9 cellular contexts compared by ENCODE assay signal in genomic region chr9:96020300-96020821, GRCh38.
DNase-seq lines count a peak whose midpoint lies in the region; ATAC-seq and TF ChIP-seq lines count a peak whose summit lies in the region.
"Had no signal": no experiment of that assay in that cellular context is flagged by ENCODE, and none has a peak within 500 bp of the region (broad histone marks: within the 10 kb centered on the region; RNA-seq: fewer than 3 reads in every experiment).

No MANE protein-coding gene starts in this region.

- WGBS in heart left ventricle, 4 donors: 52 to 68% (median 61%) methylated on average over 13 of the region's 13 CpGs
- 15 to 39% methylated on average over 6 to 13 of the region's 13 CpGs for WGBS in upper lobe of left lung, 2 donors

- no peak for TF ChIP-seq CTCF in heart left ventricle (IDR thresholded peaks at IDR 0.05)
- no peak for TF ChIP-seq CTCF in upper lobe of left lung (IDR thresholded peaks at IDR 0.05)

- no peak for TF ChIP-seq POLR2A in heart left ventricle (IDR thresholded peaks at IDR 0.05)
- no peak for TF ChIP-seq POLR2A in upper lobe of left lung (IDR thresholded peaks at IDR 0.05)

- H3K36me3 ChIP-seq in heart left ventricle: peaks cover 0 to 14% (median 6%) of the 10 kb centered on the region in 9 donors
- no peaks in the 10 kb centered on the region for H3K36me3 ChIP-seq in mucosa of stomach (ENCODE audit: control insufficient read depth, insufficient read depth, low read length)
- no peaks in the 10 kb centered on the region for H3K36me3 ChIP-seq in upper lobe of left lung

- ATAC-seq in heart left ventricle (no peak), Right ventricle myocardium inferior (no peak), upper lobe of left lung (ENCODE audit: low FRiP score in 2 of 2) (no peak)

- H3K27ac ChIP-seq in heart left ventricle (peak overlapping the region in 8 of 12 donors; percentile 29 to 75 (median 64)), cingulate gyrus (ENCODE audit: low read depth, low read length) (peak overlapping the region; percentile 86), upper lobe of left lung (peak overlapping the region in 3 of 4 donors; percentile 77 to 88 (median 86))

- peak overlapping the region; percentile 71 for H3K9ac ChIP-seq in mucosa of stomach (ENCODE audit: low read length)

- no peak for DNase-seq in heart left ventricle
- DNase-seq in Right ventricle myocardium inferior (ENCODE audit: missing footprints): no peak
- no peak for DNase-seq in upper lobe of left lung
- no peak for DNase-seq in AG08396 (ENCODE audit: low spot score)
- DNase-seq in 8988T: no peak
- DNase-seq in NCI-H1694 treated with DMSO at 0.1 percent for 48 hours (lab: John Stamatoyannopoulos, UW): no peak
- DNase-seq: NCI-H748 treated with DMSO at 0.1 percent for 48 hours had no signal

- H3K9me3 ChIP-seq in heart left ventricle (no peaks in the 10 kb centered on the region), mucosa of stomach (ENCODE audit: control insufficient read depth, low read length) (no peaks in the 10 kb centered on the region), upper lobe of left lung (no peaks in the 10 kb centered on the region)

- no peak for TF ChIP-seq EP300 in upper lobe of left lung (IDR thresholded peaks at IDR 0.05)

- peaks cover 0 to 46% (median 17%) of the 10 kb centered on the region in 12 donors for H3K4me1 ChIP-seq in heart left ventricle
- peaks cover 13% of the 10 kb centered on the region for H3K4me1 ChIP-seq in mucosa of stomach (ENCODE audit: control insufficient read depth, insufficient read depth, low read length)
- peaks cover 26 to 32% (median 30%) of the 10 kb centered on the region in 4 donors for H3K4me1 ChIP-seq in upper lobe of left lung

- H3K4me3 ChIP-seq in heart left ventricle (peak overlapping the region; percentile 45 to 68 (median 59)), mucosa of stomach (ENCODE audit: low read length) (no peak overlapping the region), upper lobe of left lung (peak overlapping the region in 3 of 4 donors; percentile 52 to 62 (median 61))

- intact Hi-C loops in heart left ventricle (cut with DNase I): no loop called here
- intact Hi-C loops in Right ventricle myocardium inferior (cut with DNase I): no loop called here

- H3K27me3 ChIP-seq in heart left ventricle (peaks cover 0 to 35% (median 25%) of the 10 kb centered on the region in 9 donors), mucosa of stomach (ENCODE audit: control insufficient read depth, insufficient read depth, low read length) (peaks cover 40% of the 10 kb centered on the region), upper lobe of left lung (peaks cover 0 to 21% (median 6%) of the 10 kb centered on the region in 4 donors)
